Comparison of ENCODE assay signal across 3 cellular contexts in genomic region chr19:8616861-8617260, GRCh38.
TF ChIP-seq lines count a peak whose summit lies in the region.

No MANE protein-coding gene starts in this region.

TF ChIP-seq in GM23338, 12 proteins besides CTCF, POLR2A, EP300 and RAD21 (continues in another document):
- TF ChIP-seq EZH2 (IDR thresholded peaks at IDR 0.05; ENCODE audit: low read depth, unreplicated experiment) (no peak), ETS1 (IDR thresholded peaks at IDR 0.05) (no peak), ZNF462 (CRISPR knock-in tag; IDR thresholded peaks at IDR 0.05) (no peak), NANOG (IDR thresholded peaks at IDR 0.05; ENCODE audit: borderline replicate concordance) (no peak)

TF ChIP-seq in HEK293, 187 proteins besides CTCF, POLR2A, EP300 and RAD21:
- peak; percentile 48; the same call in 1 of the 2 replicates for TF ChIP-seq PRDM10 (tag by site-specific recombination; IDR thresholded peaks at IDR 0.05)
- no peak for TF ChIP-seq ZNF660 (tag by site-specific recombination; IDR thresholded peaks at IDR 0.05)

TF ChIP-seq in K562, 482 proteins besides CTCF, POLR2A, EP300 and RAD21:
- TF ChIP-seq ZNF121 (CRISPR knock-in tag; conservative IDR thresholded peaks at IDR 0.05) (peak; percentile 43), PRDM10 (IDR thresholded peaks at IDR 0.05; ENCODE audit: partially characterized antibody) (no peak)
